Comparison of ENCODE assay signal across 8 cellular contexts in genomic region chr16:85275533-85276249, GRCh38.
DNase-seq lines count a peak whose midpoint lies in the region; ATAC-seq, FAIRE-seq and TF ChIP-seq lines count a peak whose summit lies in the region.

No MANE protein-coding gene starts in this region.

- intact Hi-C loops in posterior cingulate gyrus (cut with DNase I): loop anchor here (5.0 to 10.0 kb wide), 3 partner anchors 152 to 439 kb away; partner anchors contain the start of gene GSE1

- no peak overlapping the region for H3K4me3 ChIP-seq in SJSA1

- no peaks in the 10 kb centered on the region for H3K9me3 Mint-ChIP-seq in activated naive CD4-positive, alpha-beta T cell treated with anti-CD3 and anti-CD28 coated beads, Interleukin-2, amount 10 ng/mL, durations not matched to agents 7 days and 5 days
- peaks cover 6% of the 10 kb centered on the region for H3K9me3 Mint-ChIP-seq in glutamatergic neuron (ENCODE audit: unreplicated experiment)

- no peaks in the 10 kb centered on the region for H3K36me3 Mint-ChIP-seq in activated naive CD4-positive, alpha-beta T cell treated with anti-CD3 and anti-CD28 coated beads, Interleukin-2, amount 10 ng/mL, durations not matched to agents 7 days and 5 days
- no peaks in the 10 kb centered on the region for H3K36me3 Mint-ChIP-seq in glutamatergic neuron (ENCODE audit: unreplicated experiment)

- TF ChIP-seq RAD21 in Ishikawa (IDR thresholded peaks at IDR 0.05; ENCODE audit: low read depth): peak; percentile 92

- no peak for ATAC-seq in HG02571 (IDR thresholded peaks at IDR 0.05; ENCODE audit: unreplicated experiment)

- peaks cover 8% of the 10 kb centered on the region for H3K4me1 ChIP-seq in SJSA1 (replicated peaks)

- TF ChIP-seq CTCF in glutamatergic neuron (IDR thresholded peaks at IDR 0.05; ENCODE audit: partially characterized antibody, unreplicated experiment): peak; percentile 88

- peak; percentile 49 for DNase-seq in DMS114 treated with DMSO at 0.1 percent for 48 hours (lab: John Stamatoyannopoulos, UW; ENCODE audit: unreplicated experiment)
- peak; percentile 67 to 77 for DNase-seq in SJSA1 (ENCODE audit: low read depth in 1 of 2, low spot score in 2 of 2)
- DNase-seq in activated naive CD4-positive, alpha-beta T cell treated with anti-CD3 and anti-CD28 coated beads, Interleukin-2, amount 10 ng/mL, durations not matched to agents 7 days and 5 days: peak; percentile 81
- peak; percentile 95 for DNase-seq in glutamatergic neuron
- DNase-seq in posterior cingulate gyrus: peak; percentile 73 to 97 (median 86)
- peak; percentile 85 for DNase-seq in urothelium cell line (ENCODE audit: low spot score)

- no peaks in the 10 kb centered on the region for H3K27me3 ChIP-seq in SJSA1 (replicated peaks)

- H3K4me3 Mint-ChIP-seq in activated naive CD4-positive, alpha-beta T cell treated with anti-CD3 and anti-CD28 coated beads, Interleukin-2, amount 10 ng/mL, durations not matched to agents 7 days and 5 days: no peak overlapping the region
- H3K4me3 Mint-ChIP-seq in glutamatergic neuron (ENCODE audit: unreplicated experiment): peak overlapping the region; percentile 55

- CTCF ChIA-PET in activated naive CD4-positive, alpha-beta T cell treated with anti-CD3 and anti-CD28 coated beads, Interleukin-2, amount 10 ng/mL, durations not matched to agents 7 days and 5 days (lab: Charles Lee): interaction anchor here (0.9 to 2.7 kb wide), 8 partner anchors 9 to 443 kb away, joined by 3 to 11 read pairs (median 6); no protein-coding TSS in a partner anchor

- no peak for TF ChIP-seq EP300 in Ishikawa (IDR thresholded peaks at IDR 0.05; ENCODE audit: borderline replicate concordance)

- H3K36me3 ChIP-seq in SJSA1: no peaks in the 10 kb centered on the region

- no peaks in the 10 kb centered on the region for H3K9me3 ChIP-seq in SJSA1 (replicated peaks)

- H3K27me3 Mint-ChIP-seq in activated naive CD4-positive, alpha-beta T cell treated with anti-CD3 and anti-CD28 coated beads, Interleukin-2, amount 10 ng/mL, durations not matched to agents 7 days and 5 days: peaks cover 8% of the 10 kb centered on the region
- H3K27me3 Mint-ChIP-seq in glutamatergic neuron (ENCODE audit: unreplicated experiment): peaks cover 4% of the 10 kb centered on the region

- no peak overlapping the region for H3K27ac ChIP-seq in SJSA1

- H3K27ac Mint-ChIP-seq in activated naive CD4-positive, alpha-beta T cell treated with anti-CD3 and anti-CD28 coated beads, Interleukin-2, amount 10 ng/mL, durations not matched to agents 7 days and 5 days: no peak overlapping the region
- H3K27ac Mint-ChIP-seq in glutamatergic neuron (ENCODE audit: unreplicated experiment): peak overlapping the region; percentile 73

- no peaks in the 10 kb centered on the region for H3K4me1 Mint-ChIP-seq in activated naive CD4-positive, alpha-beta T cell treated with anti-CD3 and anti-CD28 coated beads, Interleukin-2, amount 10 ng/mL, durations not matched to agents 7 days and 5 days
- peaks cover 45% of the 10 kb centered on the region for H3K4me1 Mint-ChIP-seq in glutamatergic neuron (ENCODE audit: low read depth, unreplicated experiment)

- FAIRE-seq in urothelium cell line (lab: Jason Lieb, UNC): peak; percentile 82

TF ChIP-seq in Ishikawa, 13 proteins besides CTCF, POLR2A, EP300 and RAD21:
- TF ChIP-seq CREB1 (IDR thresholded peaks at IDR 0.05; ENCODE audit: low read depth) (no peak), YY1 (IDR thresholded peaks at IDR 0.05; ENCODE audit: low read depth) (no peak), TEAD4 (IDR thresholded peaks at IDR 0.05) (no peak), ZBTB7A (IDR thresholded peaks at IDR 0.05; ENCODE audit: low read depth) (no peak), NFIC (IDR thresholded peaks at IDR 0.05) (no peak), REST (IDR thresholded peaks at IDR 0.05; ENCODE audit: low read depth) (no peak), EGR1 (IDR thresholded peaks at IDR 0.05) (no peak), TAF1 (IDR thresholded peaks at IDR 0.05; ENCODE audit: low read depth) (no peak), MAX (IDR thresholded peaks at IDR 0.05) (no peak), CEBPB (IDR thresholded peaks at IDR 0.05) (no peak), FOXM1 (IDR thresholded peaks at IDR 0.05; ENCODE audit: borderline replicate concordance, low read depth) (no peak)
